18 cellular contexts compared by ENCODE assay signal in the genomic region with DNA sequence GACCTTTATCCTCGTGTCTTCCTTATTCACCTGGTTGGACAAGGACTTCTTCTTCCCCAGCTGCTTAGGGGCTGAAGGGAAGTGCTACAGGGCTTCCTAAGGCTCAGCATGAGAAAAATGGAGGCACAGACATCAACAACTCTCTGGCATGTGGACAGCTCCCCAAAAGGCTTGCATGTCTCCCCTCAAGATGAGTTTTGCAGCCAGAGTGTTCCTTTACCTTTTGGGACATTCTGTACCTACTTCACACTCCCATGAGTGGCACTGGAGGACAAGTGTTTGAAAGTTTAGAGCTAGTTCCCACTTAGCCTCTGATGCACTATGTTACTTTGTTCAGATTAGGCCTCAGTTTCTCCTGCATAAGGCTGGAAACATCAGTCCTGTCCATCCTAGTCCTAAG.
DNase-seq lines count a peak whose midpoint lies in the region; ATAC-seq and TF ChIP-seq lines count a peak whose summit lies in the region.
"Had no signal": no experiment of that assay in that cellular context is flagged by ENCODE, and none has a peak within 500 bp of the region (broad histone marks: within the 10 kb centered on the region; RNA-seq: fewer than 3 reads in every experiment).

No MANE protein-coding gene starts in this region.

- H2AFZ ChIP-seq in mammary epithelial cell (ENCODE audit: low read depth, low read length) (no peak overlapping the region), PC-9 (no peak overlapping the region)

- intact Hi-C loops in breast epithelium (cut with DNase I; ENCODE audit: low total_unique reads) = no loop called here
- intact Hi-C loops in mammary epithelial cell (cut with micrococcal nuclease) = no loop called here
- intact Hi-C loops in psoas muscle (cut with DNase I) = no loop called here
- intact Hi-C loops in upper lobe of right lung (cut with DNase I) = no loop called here
- intact Hi-C loops in PC-9 (cut with micrococcal nuclease; ENCODE audit: unreplicated experiment) = no loop called here

- POLR2A ChIA-PET in PC-9 (lab: Charles Lee; ENCODE audit: unreplicated experiment) = no interaction called here

- ATAC-seq in psoas muscle = no peak
- peak; percentile 44 for ATAC-seq in upper lobe of right lung
- ATAC-seq: natural killer cell, T-cell had no signal

- H3K9me3 ChIP-seq in breast epithelium (no peaks in the 10 kb centered on the region), mammary epithelial cell (replicated peaks; ENCODE audit: insufficient read depth, low read length) (no peaks in the 10 kb centered on the region), psoas muscle (no peaks in the 10 kb centered on the region), upper lobe of right lung (no peaks in the 10 kb centered on the region), PC-9 (ENCODE audit: insufficient read depth, low read depth) (no peaks in the 10 kb centered on the region)

- no peak overlapping the region for H3K4me3 ChIP-seq in breast epithelium
- no peak overlapping the region for H3K4me3 ChIP-seq in mammary epithelial cell (replicated peaks in 1 of 3; ENCODE audit: insufficient read depth in 1 of 3, low read depth in 2 of 3, low read length in 3 of 3)
- H3K4me3 ChIP-seq in psoas muscle = no peak overlapping the region
- no peak overlapping the region for H3K4me3 ChIP-seq in upper lobe of right lung
- no peak overlapping the region for H3K4me3 ChIP-seq in PC-9

- CTCF ChIA-PET in mammary epithelial cell (lab: Charles Lee; ENCODE audit: low non-redundant PET) (no interaction called here), PC-9 (lab: Charles Lee) (interaction anchor here (0.6 kb wide), 1 partner anchor 262 kb away, joined by 5 read pairs; no protein-coding TSS in a partner anchor)

- H4K20me1 ChIP-seq in mammary epithelial cell (ENCODE audit: insufficient read depth, low read length) (no peaks in the 10 kb centered on the region), PC-9 (ENCODE audit: insufficient read depth) (no peaks in the 10 kb centered on the region)

- H3K79me2 ChIP-seq in mammary epithelial cell (ENCODE audit: insufficient read depth, low read length) = no peaks in the 10 kb centered on the region
- H3K79me2 ChIP-seq in PC-9 (ENCODE audit: low read depth) = no peaks in the 10 kb centered on the region

- H3K4me1 ChIP-seq in breast epithelium = peaks cover 0 to 15% of the 10 kb centered on the region in 2 donors
- H3K4me1 ChIP-seq in mammary epithelial cell (ENCODE audit: insufficient read depth, low read length) = peaks cover 10% of the 10 kb centered on the region
- H3K4me1 ChIP-seq in psoas muscle = no peaks in the 10 kb centered on the region
- H3K4me1 ChIP-seq in upper lobe of right lung = peaks cover 60% of the 10 kb centered on the region
- H3K4me1 ChIP-seq in PC-9 (replicated peaks; ENCODE audit: insufficient read depth) = no peaks in the 10 kb centered on the region

- in situ Hi-C loops in mammary epithelial cell (cut with MboI; ENCODE audit: low sequenced_read_pairs in 2 of 2) = no loop called here

- TF ChIP-seq POLR2A in breast epithelium (IDR thresholded peaks at IDR 0.05) = no peak

- H3K27me3 ChIP-seq in breast epithelium = no peaks in the 10 kb centered on the region
- no peaks in the 10 kb centered on the region for H3K27me3 ChIP-seq in mammary epithelial cell (ENCODE audit: insufficient read depth, low read length)
- H3K27me3 ChIP-seq in layer of hippocampus (ENCODE audit: control insufficient read depth, insufficient read depth, low read length) = no peaks in the 10 kb centered on the region
- H3K27me3 ChIP-seq in psoas muscle (ENCODE audit: insufficient read depth in 3 of 3, low read length in 2 of 3) = no peaks in the 10 kb centered on the region
- no peaks in the 10 kb centered on the region for H3K27me3 ChIP-seq in upper lobe of right lung
- peaks cover 21% of the 10 kb centered on the region; the same call in 1 of the 2 replicates for H3K27me3 ChIP-seq in PC-9 (ENCODE audit: insufficient read depth, low read depth)

- BruUV-seq in mammary epithelial cell (replicated peaks; lab: Mats Ljungman, UMichigan) (no TSS peak), PC-9 (replicated peaks; lab: Mats Ljungman, UMichigan) (no TSS peak)

- dilution Hi-C loops in mammary epithelial cell (cut with HindIII; ENCODE audit: low sequenced_read_pairs) = no loop called here

- no peak for TF ChIP-seq CTCF in breast epithelium (IDR thresholded peaks at IDR 0.05)
- no peak for TF ChIP-seq CTCF in mammary epithelial cell (conservative IDR thresholded peaks at IDR 0.05 in 1 of 2, IDR thresholded peaks at IDR 0.05 in 1 of 2; ENCODE audit: extremely low read depth in 1 of 2, insufficient read depth in 1 of 2, low read depth in 1 of 2, low read length in 2 of 2)
- TF ChIP-seq CTCF in psoas muscle (IDR thresholded peaks at IDR 0.05) = no peak
- no peak for TF ChIP-seq CTCF in upper lobe of right lung (IDR thresholded peaks at IDR 0.05)
- no peak for TF ChIP-seq CTCF in PC-9 (conservative IDR thresholded peaks at IDR 0.05)

- H3K4me2 ChIP-seq in mammary epithelial cell (ENCODE audit: insufficient read depth, low read depth, low read length) (no peak overlapping the region), PC-9 (no peak overlapping the region)

- WGBS in mammary epithelial cell (ENCODE audit: low coverage, missing lambda C conversion rate) = 100% methylated on average over 1 of the region's 1 CpG
- 76 to 87% (median 86%) methylated on average over 1 of the region's 1 CpG for WGBS in psoas muscle, 3 donors

- H3K36me3 ChIP-seq in breast epithelium (no peaks in the 10 kb centered on the region), mammary epithelial cell (ENCODE audit: insufficient read depth, low read length) (peaks cover 39% of the 10 kb centered on the region), psoas muscle (ENCODE audit: insufficient read depth in 1 of 2, low read depth in 1 of 2) (no peaks in the 10 kb centered on the region), upper lobe of right lung (peaks cover 33% of the 10 kb centered on the region), PC-9 (ENCODE audit: low read depth) (no peaks in the 10 kb centered on the region)

- DNase-seq in breast epithelium (ENCODE audit: low spot score in 2 of 2) = no peak
- DNase-seq in mammary epithelial cell = no peak
- DNase-seq in psoas muscle = no peak
- DNase-seq in upper lobe of right lung = no peak
- DNase-seq in NK-92 treated with Interleukin-12 subunit alpha and Interleukin-12 subunit beta, amount 100 ng/mL, for 24 hours (lab: John Stamatoyannopoulos, UW) = no peak
- no peak for DNase-seq in PC-9
- DNase-seq in inferior parietal cortex (ENCODE audit: extremely low spot score) = no peak
- DNase-seq: 8988T, activated gamma-delta T cell, DMS153, GM23248, KG1, left colon, natural killer cell, NCI-H1092, NCI-H82, T-cell had no signal

- H3F3A ChIP-seq in PC-9 (ENCODE audit: insufficient read depth, low read depth) = no peaks in the 10 kb centered on the region

- no peak overlapping the region for H3K9ac ChIP-seq in mammary epithelial cell (ENCODE audit: insufficient read depth, low read length)

- H3K27ac ChIP-seq in breast epithelium (peak overlapping the region; percentile 84 to 93), mammary epithelial cell (ENCODE audit: insufficient read depth, low read depth, low read length) (no peak overlapping the region), layer of hippocampus (ENCODE audit: low read depth, low read length) (peak overlapping the region; percentile 75), psoas muscle (peak overlapping the region; percentile 36), upper lobe of right lung (peak overlapping the region; percentile 80), PC-9 (no peak overlapping the region)

- no peaks in the 10 kb centered on the region for H3K9me2 ChIP-seq in PC-9 (ENCODE audit: insufficient read depth)

Comparison
In these comparisons a context has a peak if more than half of its experiments do, and no peak if none do; other contexts are left out.
1. H3K27ac ChIP-seq: peak in breast epithelium (2 of 2), layer of hippocampus (single experiment), psoas muscle (single experiment) and upper lobe of right lung (single experiment); none in mammary epithelial cell (single experiment) and PC-9 (single experiment).